In the genomic region with DNA sequence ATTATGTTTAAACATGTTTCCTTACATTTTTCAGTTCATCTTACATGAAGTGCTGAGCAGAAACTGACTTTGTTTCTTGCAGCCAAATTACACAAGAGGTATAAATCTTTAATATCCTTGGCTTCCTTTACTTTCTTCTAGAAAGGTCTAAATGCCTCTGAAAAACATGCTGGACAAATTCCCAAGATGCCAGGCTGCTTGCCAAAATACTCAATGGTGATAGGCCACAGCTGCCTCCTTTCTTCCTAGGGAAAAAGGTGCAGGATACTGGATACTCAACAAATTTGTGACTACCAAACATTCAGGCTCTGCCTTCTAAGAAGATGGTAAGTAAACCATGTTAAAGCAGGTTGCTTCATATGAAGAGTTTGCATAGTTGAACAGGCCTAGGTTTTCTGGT, we compare ENCODE assay signal across 15 cellular contexts. TPM values are rescaled to one million over a fixed set of nuclear protein-coding genes. Genes with fewer than 3 reads are reported as not detected.
A peak's percentile ranks its signal among the peaks of the same experiment; 100 is the strongest.
DNase-seq lines count a peak whose midpoint lies in the region; ATAC-seq and TF ChIP-seq lines count a peak whose summit lies in the region.
"Had no signal": no experiment of that assay in that cellular context is flagged by ENCODE, and none has a peak within 500 bp of the region (broad histone marks: within the 10 kb centered on the region; RNA-seq: fewer than 3 reads in every experiment).

No MANE protein-coding gene starts in this region.

- no peak overlapping the region for H4K91ac ChIP-seq in IMR-90 (ENCODE audit: insufficient read depth, low read depth, low read length)

- intact Hi-C loops in IMR-90 (cut with micrococcal nuclease) = no loop called here

- H3K4me3 ChIP-seq in AG04449 (ENCODE audit: low read depth, low read length) (no peak overlapping the region), IMR-90 (ENCODE audit: insufficient read depth, low read depth, low read length) (no peak overlapping the region)
- H3K4me3 ChIP-seq: heart right ventricle, suprapubic skin had no signal

- no peak overlapping the region for H4K5ac ChIP-seq in IMR-90 (ENCODE audit: low read depth, low read length)

- no peak overlapping the region for H2BK20ac ChIP-seq in IMR-90 (ENCODE audit: low read depth, low read length)

- H3K4me1 Mint-ChIP-seq in nephron = peaks cover 30% of the 10 kb centered on the region

- no peak overlapping the region for H3K4ac ChIP-seq in IMR-90 (ENCODE audit: low read depth, low read length)

- H2AFZ ChIP-seq in IMR-90 (replicated peaks; ENCODE audit: low read length, poor library complexity) = no peak overlapping the region

- no peak for TF ChIP-seq CTCF in AG04449 (IDR thresholded peaks at IDR 0.05; ENCODE audit: insufficient read depth, low read length, missing control alignments)
- no peak for TF ChIP-seq CTCF in IMR-90 (conservative IDR thresholded peaks at IDR 0.05; ENCODE audit: low read depth, low read length)
- TF ChIP-seq CTCF in nephron (IDR thresholded peaks at IDR 0.05; ENCODE audit: unreplicated experiment in 3 of 3) = no peak

- dilution Hi-C loops in IMR-90 (cut with HindIII; ENCODE audit: low sequenced_read_pairs, unreplicated experiment) = no loop called here

- H2BK5ac ChIP-seq in IMR-90 (ENCODE audit: low read depth, low read length, poor library complexity, severe bottlenecking) = no peak overlapping the region

- H4K8ac ChIP-seq in IMR-90 (ENCODE audit: low read depth in 2 of 2, low read length in 2 of 2) = no peak overlapping the region

- H3K4me3 Mint-ChIP-seq in nephron = no peak overlapping the region

- in situ Hi-C loops in IMR-90 (cut with MboI; ENCODE audit: low sequenced_read_pairs) = loop anchor here (25.0 kb wide), 1 partner anchor 740 kb away; no protein-coding TSS in a partner anchor

- H3K9me1 ChIP-seq in IMR-90 (ENCODE audit: insufficient read depth, low read length) = no peaks in the 10 kb centered on the region

- no peak overlapping the region for H3K9ac ChIP-seq in IMR-90 (ENCODE audit: low read depth, low read length)

- H3K27ac Mint-ChIP-seq in nephron = peak overlapping the region; percentile 53 to 75 (median 75)
- H3K27ac Mint-ChIP-seq: progenitor cell of endocrine pancreas had no signal

- CTCF ChIA-PET in AG04449 (lab: Yijun Ruan, JAX) (interaction anchor here (1.1 to 9.0 kb wide), 2 partner anchors 17 to 23 kb away, joined by 3 to 50 read pairs; no protein-coding TSS in a partner anchor), IMR-90 (lab: Yijun Ruan, JAX) (interaction anchor here (1.0 to 1.1 kb wide), 2 partner anchors 10 to 21 kb away, joined by 3 to 4 read pairs; no protein-coding TSS in a partner anchor)

- TF ChIP-seq POLR2A in IMR-90 (IDR thresholded peaks at IDR 0.05; ENCODE audit: low read depth, low read length) (no peak), erythroblast (IDR thresholded peaks at IDR 0.05; ENCODE audit: low read length) (no peak)

- no peak overlapping the region for H2BK120ac ChIP-seq in IMR-90 (ENCODE audit: low read depth, low read length)

- no peak overlapping the region for H3K56ac ChIP-seq in IMR-90 (ENCODE audit: extremely low read depth, insufficient read depth, low read length)

- H2AK9ac ChIP-seq in IMR-90 (replicated peaks; ENCODE audit: low read depth, low read length, poor library complexity) = no peak overlapping the region

- POLR2A ChIA-PET in AG04449 (lab: Yijun Ruan, JAX) (interaction anchor here (0.6 kb wide), 1 partner anchor 158 kb away, joined by 3 read pairs; no protein-coding TSS in a partner anchor), IMR-90 (lab: Charles Lee; ENCODE audit: unreplicated experiment) (no interaction called here)

- DNase-seq in AG04449 (ENCODE audit: low read depth, low spot score) (peak; percentile 49), IMR-90 (peak; percentile 69), dedifferentiated amniotic fluid mesenchymal stem cell (ENCODE audit: extremely low spot score) (peak; percentile 37), NOMO-1 (lab: John Stamatoyannopoulos, UW; ENCODE audit: unreplicated experiment in 2 of 2) (no peak), erythroblast (lab: John Stamatoyannopoulos, UW) (no peak), NOMO-1 treated with DMSO at 0.1 percent for 48 hours (lab: John Stamatoyannopoulos, UW; ENCODE audit: unreplicated experiment) (no peak)
- no peak for DNase-seq in activated naive CD4-positive, alpha-beta T cell treated with anti-CD3 and anti-CD28 coated beads, Interleukin-2, amount 50 U/mL, for 16 hours
- DNase-seq: activated gamma-delta T cell treated with Interleukin-2 at 50 U/mL for 16 hours, MM.1S, NCI-H2081, NCI-H526 treated with DMSO at 0.1 percent for 48 hours had no signal

- peaks cover 8% of the 10 kb centered on the region for H3K9me3 Mint-ChIP-seq in nephron

- no peak overlapping the region for H3K14ac ChIP-seq in IMR-90 (replicated peaks; ENCODE audit: low read depth, low read length)

- no peaks in the 10 kb centered on the region for H3K9me3 ChIP-seq in IMR-90 (ENCODE audit: control insufficient read depth, insufficient read depth, low read length)
- H3K9me3 ChIP-seq: heart right ventricle, suprapubic skin had no signal

- H2AK5ac ChIP-seq in IMR-90 (ENCODE audit: low read depth, low read length) = no peak overlapping the region

- H4K20me1 ChIP-seq in IMR-90 (ENCODE audit: insufficient read depth, low read length) = no peaks in the 10 kb centered on the region

- no peaks in the 10 kb centered on the region for H3K27me3 ChIP-seq in IMR-90 (ENCODE audit: control insufficient read depth, insufficient read depth, low read length)
- H3K27me3 ChIP-seq: heart right ventricle, suprapubic skin had no signal

- no peak for TF ChIP-seq RAD21 in IMR-90 (IDR thresholded peaks at IDR 0.05; ENCODE audit: low read length)

- H3K27ac ChIP-seq in IMR-90 (ENCODE audit: insufficient read depth, low read length) = no peak overlapping the region
- H3K27ac ChIP-seq: heart right ventricle, suprapubic skin had no signal

- no peaks in the 10 kb centered on the region for H3K36me3 Mint-ChIP-seq in nephron (ENCODE audit: low read depth)

- H3K23ac ChIP-seq in IMR-90 (ENCODE audit: low read depth, low read length) = no peak overlapping the region

- no peaks in the 10 kb centered on the region for H3K27me3 Mint-ChIP-seq in nephron (ENCODE audit: low read depth)
- H3K27me3 Mint-ChIP-seq: progenitor cell of endocrine pancreas had no signal

- H3K18ac ChIP-seq in IMR-90 (ENCODE audit: low read depth, low read length) = no peak overlapping the region

- H3K4me1 ChIP-seq in IMR-90 (ENCODE audit: control insufficient read depth, insufficient read depth, low read length) = peaks cover 3% of the 10 kb centered on the region; the same call in 1 of the 2 replicates
- H3K4me1 ChIP-seq: suprapubic skin had no signal

- BruUV-seq in IMR-90 (replicated peaks; lab: Mats Ljungman, UMichigan) = no TSS peak

- ATAC-seq in IMR-90 (ENCODE audit: low read depth) = peak; percentile 44
- ATAC-seq: heart right ventricle had no signal

- no peak overlapping the region; the same call in 1 of the 2 replicates for H3K4me2 ChIP-seq in IMR-90 (ENCODE audit: low read depth, low read length)

- no peaks in the 10 kb centered on the region for H3K36me3 ChIP-seq in IMR-90 (ENCODE audit: control insufficient read depth, insufficient read depth, low read length)
- H3K36me3 ChIP-seq: heart right ventricle, suprapubic skin had no signal

- no peaks in the 10 kb centered on the region for H3K79me1 ChIP-seq in IMR-90 (ENCODE audit: low read depth in 1 of 2, low read length in 2 of 2)

- no peak overlapping the region for H2BK15ac ChIP-seq in IMR-90 (ENCODE audit: low read depth, low read length)

TF ChIP-seq in IMR-90, 13 proteins besides CTCF, POLR2A, EP300 and RAD21:
- TF ChIP-seq, protein P1, sequence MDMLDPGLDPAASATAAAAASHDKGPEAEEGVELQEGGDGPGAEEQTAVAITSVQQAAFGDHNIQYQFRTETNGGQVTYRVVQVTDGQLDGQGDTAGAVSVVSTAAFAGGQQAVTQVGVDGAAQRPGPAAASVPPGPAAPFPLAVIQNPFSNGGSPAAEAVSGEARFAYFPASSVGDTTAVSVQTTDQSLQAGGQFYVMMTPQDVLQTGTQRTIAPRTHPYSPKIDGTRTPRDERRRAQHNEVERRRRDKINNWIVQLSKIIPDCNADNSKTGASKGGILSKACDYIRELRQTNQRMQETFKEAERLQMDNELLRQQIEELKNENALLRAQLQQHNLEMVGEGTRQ (IDR thresholded peaks at IDR 0.05; ENCODE audit: low read depth, low read length) = no peak
- TF ChIP-seq FOS (IDR thresholded peaks at IDR 0.05; ENCODE audit: low read depth, low read length) = no peak
- TF ChIP-seq, protein P2, sequence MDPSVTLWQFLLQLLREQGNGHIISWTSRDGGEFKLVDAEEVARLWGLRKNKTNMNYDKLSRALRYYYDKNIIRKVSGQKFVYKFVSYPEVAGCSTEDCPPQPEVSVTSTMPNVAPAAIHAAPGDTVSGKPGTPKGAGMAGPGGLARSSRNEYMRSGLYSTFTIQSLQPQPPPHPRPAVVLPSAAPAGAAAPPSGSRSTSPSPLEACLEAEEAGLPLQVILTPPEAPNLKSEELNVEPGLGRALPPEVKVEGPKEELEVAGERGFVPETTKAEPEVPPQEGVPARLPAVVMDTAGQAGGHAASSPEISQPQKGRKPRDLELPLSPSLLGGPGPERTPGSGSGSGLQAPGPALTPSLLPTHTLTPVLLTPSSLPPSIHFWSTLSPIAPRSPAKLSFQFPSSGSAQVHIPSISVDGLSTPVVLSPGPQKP (IDR thresholded peaks at IDR 0.05; ENCODE audit: borderline replicate concordance, low read depth, low read length) = no peak
- TF ChIP-seq MXI1 (IDR thresholded peaks at IDR 0.05; ENCODE audit: borderline replicate concordance, low read depth, low read length) = no peak
- no peak for TF ChIP-seq SMC3 (IDR thresholded peaks at IDR 0.05; ENCODE audit: low read depth, low read length)
- TF ChIP-seq MAZ (IDR thresholded peaks at IDR 0.05; ENCODE audit: borderline replicate concordance, low read depth, low read length) = no peak
- TF ChIP-seq RCOR1 (IDR thresholded peaks at IDR 0.05; ENCODE audit: insufficient replicate concordance, low read length) = no peak
- TF ChIP-seq NFE2L2 (IDR thresholded peaks at IDR 0.05; ENCODE audit: low read depth, low read length) = no peak
- no peak for TF ChIP-seq CEBPB (IDR thresholded peaks at IDR 0.05; ENCODE audit: low read depth, low read length)

RNA-seq across cellular contexts. Expression of a gene that starts 19.5 kb away (rescaled TPM):
- total RNA-seq in IMR-90 (2012; rRNA removed) = 77.8 and 90.3 TPM in 2 replicates
- 43.6 and 48.4 TPM in 2 replicates for polyA plus RNA-seq in IMR-90 (2012; rRNA removed)
- polyA plus RNA-seq in IMR-90 (2012; cell fraction: cytosol; rRNA removed) = 17.9 and 77.6 TPM in 2 replicates
- 44.9 and 46.5 TPM in 2 replicates for polyA plus RNA-seq in IMR-90 (2012; cell fraction: nucleus; rRNA removed; ENCODE audit: low replicate concordance)

Comparison
In these comparisons a context has a peak if more than half of its experiments do, and no peak if none do; other contexts are left out.
1. DNase-seq: peak in AG04449 (single experiment), IMR-90 (single experiment) and dedifferentiated amniotic fluid mesenchymal stem cell (single experiment); none in activated naive CD4-positive, alpha-beta T cell treated with anti-CD3 and anti-CD28 coated beads, Interleukin-2, amount 50 U/mL, for 16 hours (single experiment), NOMO-1 (0 of 2), erythroblast (0 of 2) and NOMO-1 treated with DMSO at 0.1 percent for 48 hours (single experiment).